ENCODE assay signal across 11 cellular contexts in the genomic region with DNA sequence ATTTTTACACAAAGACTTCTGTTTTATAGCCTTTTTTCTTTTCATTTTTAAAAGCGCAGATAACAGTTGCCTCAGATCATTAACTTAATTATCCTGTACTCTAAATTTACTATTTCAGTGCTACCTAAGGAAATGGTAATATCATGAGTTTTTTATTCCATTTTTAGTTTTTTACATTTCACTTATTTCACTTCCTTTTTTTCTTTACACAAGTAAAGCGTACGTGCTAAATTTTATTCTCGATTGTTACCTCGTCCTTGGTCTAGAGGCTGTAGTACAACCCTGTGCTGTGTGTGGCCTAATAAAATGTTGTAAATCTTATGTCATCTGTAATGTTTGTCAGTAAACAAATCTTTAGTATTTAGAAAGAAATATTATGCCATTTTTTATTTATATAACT. TPM values are rescaled to one million over a fixed set of nuclear protein-coding genes. Genes with fewer than 3 reads are reported as not detected.
DNase-seq lines count a peak whose midpoint lies in the region; ATAC-seq, FAIRE-seq and TF ChIP-seq lines count a peak whose summit lies in the region.
"Had no signal": no experiment of that assay in that cellular context is flagged by ENCODE, and none has a peak within 500 bp of the region (broad histone marks: within the 10 kb centered on the region; RNA-seq: fewer than 3 reads in every experiment).

No MANE protein-coding gene starts in this region.

- H3K4me2 ChIP-seq in endothelial cell of umbilical vein (ENCODE audit: insufficient read depth, low read length): peak overlapping the region; percentile 59

- H4K20me1 ChIP-seq in endothelial cell of umbilical vein (replicated peaks; ENCODE audit: control insufficient read depth, extremely low read depth, insufficient read depth, low read length): peaks cover 6% of the 10 kb centered on the region

- CTCF ChIA-PET in endothelial cell of umbilical vein (lab: Charles Lee): interaction anchor here (1.1 to 4.5 kb wide), 8 partner anchors 8 to 81 kb away, joined by 3 to 16 read pairs (median 4); no protein-coding TSS in a partner anchor

- TF ChIP-seq POLR2A in endothelial cell of umbilical vein (IDR thresholded peaks at IDR 0.05; ENCODE audit: low read depth, low read length): no peak
- TF ChIP-seq POLR2A in Peyer's patch (IDR thresholded peaks at IDR 0.05): no peak

- H3K9ac ChIP-seq in endothelial cell of umbilical vein (replicated peaks; ENCODE audit: extremely low read depth, insufficient read depth, low read length): peak overlapping the region; percentile 45

- peaks cover 38% of the 10 kb centered on the region for H3K4me1 Mint-ChIP-seq in osteocyte (ENCODE audit: unreplicated experiment)
- H3K4me1 Mint-ChIP-seq: CD8-positive, alpha-beta memory T cell had no signal

- H3K4me1 ChIP-seq in endothelial cell of umbilical vein (ENCODE audit: control insufficient read depth, extremely low read depth, insufficient read depth, low read length): peaks cover 97% of the 10 kb centered on the region
- H3K4me1 ChIP-seq in Peyer's patch: no peaks in the 10 kb centered on the region

- intact Hi-C loops in endothelial cell of umbilical vein (cut with micrococcal nuclease): loop anchor here (1.0 kb wide), 1 partner anchor 9 kb away; no protein-coding TSS in a partner anchor

- H3K27ac ChIP-seq in endothelial cell of umbilical vein (ENCODE audit: insufficient read depth, low read depth, low read length): peak overlapping the region; percentile 92
- H3K27ac ChIP-seq in Peyer's patch: no peak overlapping the region

- TF ChIP-seq CTCF in endothelial cell of umbilical vein (IDR thresholded peaks at IDR 0.05; ENCODE audit: extremely low read depth in 1 of 2, insufficient read depth in 1 of 2, low read depth in 1 of 2, low read length in 2 of 2) (no peak), Peyer's patch (IDR thresholded peaks at IDR 0.05) (no peak), osteocyte (IDR thresholded peaks at IDR 0.05) (no peak)

- FAIRE-seq in endothelial cell of umbilical vein (lab: Jason Lieb, UNC): no peak

- no peak for DNase-seq in endothelial cell of umbilical vein (ENCODE audit: low read depth, low spot score)
- no peak for DNase-seq in Peyer's patch
- no peak for DNase-seq in NCI-H1436 (lab: John Stamatoyannopoulos, UW)
- no peak for DNase-seq in osteocyte (ENCODE audit: extremely low spot score, unreplicated experiment)
- DNase-seq: activated CD4-positive, alpha-beta T cell treated with anti-CD3 and anti-CD28 coated beads, Interleukin-2, amount 50 U/mL, for 48 hours; CD8-positive, alpha-beta memory T cell had no signal

- H3K4me3 ChIP-seq in endothelial cell of umbilical vein (replicated peaks in 1 of 3; ENCODE audit: insufficient read depth in 1 of 3, low read depth in 1 of 3, low read length in 3 of 3) (no peak overlapping the region), Peyer's patch (no peak overlapping the region)

- dilution Hi-C loops in endothelial cell of umbilical vein (cut with MboI; ENCODE audit: extremely low pct_ligation_motif_present, low sequenced_read_pairs): no loop called here

- H3K4me3 Mint-ChIP-seq in osteocyte (ENCODE audit: unreplicated experiment): no peak overlapping the region
- H3K4me3 Mint-ChIP-seq: activated naive CD8-positive, alpha-beta T cell; CD8-positive, alpha-beta memory T cell had no signal

- H3K36me3 Mint-ChIP-seq in osteocyte (ENCODE audit: unreplicated experiment): peaks cover 2% of the 10 kb centered on the region
- H3K36me3 Mint-ChIP-seq: activated naive CD8-positive, alpha-beta T cell; CD8-positive, alpha-beta memory T cell had no signal

- H3K36me3 ChIP-seq in endothelial cell of umbilical vein (ENCODE audit: control insufficient read depth in 2 of 2, extremely low read depth in 1 of 2, insufficient read depth in 2 of 2, low read length in 2 of 2) (peaks cover 0 to 16% of the 10 kb centered on the region in 2 experiments), Peyer's patch (no peaks in the 10 kb centered on the region)

- ATAC-seq in GM18517 (IDR thresholded peaks at IDR 0.05; ENCODE audit: unreplicated experiment) (peak; percentile 60), GM21526 (IDR thresholded peaks at IDR 0.05; ENCODE audit: low FRiP score, unreplicated experiment) (peak; percentile 81), HG03175 (IDR thresholded peaks at IDR 0.05; ENCODE audit: unreplicated experiment) (peak; percentile 58), esophagus mucosa (no peak)

- no peak overlapping the region for H2AFZ ChIP-seq in endothelial cell of umbilical vein (ENCODE audit: low read depth, low read length)

- H3K9me1 ChIP-seq in endothelial cell of umbilical vein (replicated peaks; ENCODE audit: control insufficient read depth, extremely low read depth, insufficient read depth, low read length): peaks cover 4% of the 10 kb centered on the region

- POLR2A ChIA-PET in endothelial cell of umbilical vein (lab: Charles Lee): interaction anchor here (0.7 to 1.3 kb wide), 3 partner anchors 9 to 50 kb away, joined by 3 to 4 read pairs (median 3); partner anchors contain the start of gene CRIM1

- no peaks in the 10 kb centered on the region for H3K27me3 Mint-ChIP-seq in osteocyte (ENCODE audit: unreplicated experiment)
- H3K27me3 Mint-ChIP-seq: CD8-positive, alpha-beta memory T cell had no signal

- H3K9me3 ChIP-seq in endothelial cell of umbilical vein (replicated peaks; ENCODE audit: control insufficient read depth, insufficient read depth, low read length) (no peaks in the 10 kb centered on the region), Peyer's patch (no peaks in the 10 kb centered on the region)

- BruUV-seq in endothelial cell of umbilical vein (replicated peaks; lab: Mats Ljungman, UMichigan): no TSS peak

- H3K27me3 ChIP-seq in endothelial cell of umbilical vein (ENCODE audit: control insufficient read depth in 2 of 2, insufficient read depth in 2 of 2, low read length in 2 of 2): no peaks in the 10 kb centered on the region
- no peaks in the 10 kb centered on the region for H3K27me3 ChIP-seq in Peyer's patch

- H3K27ac Mint-ChIP-seq in osteocyte (ENCODE audit: unreplicated experiment): no peak overlapping the region
- H3K27ac Mint-ChIP-seq: activated naive CD8-positive, alpha-beta T cell; CD8-positive, alpha-beta memory T cell had no signal

- H3K9me3 Mint-ChIP-seq in osteocyte (ENCODE audit: unreplicated experiment): no peaks in the 10 kb centered on the region
- H3K9me3 Mint-ChIP-seq: CD8-positive, alpha-beta memory T cell had no signal

- peaks cover 100% of the 10 kb centered on the region for H3K79me2 ChIP-seq in endothelial cell of umbilical vein (ENCODE audit: control insufficient read depth, insufficient read depth, low read length)

TF ChIP-seq in endothelial cell of umbilical vein, 7 proteins besides CTCF, POLR2A, EP300 and RAD21:
- TF ChIP-seq MYC (IDR thresholded peaks at IDR 0.05; ENCODE audit: low read depth, low read length) (no peak), FOS (IDR thresholded peaks at IDR 0.05; ENCODE audit: borderline replicate concordance, insufficient read depth, low read length) (no peak), POLR2AphosphoS5 (IDR thresholded peaks at IDR 0.05; ENCODE audit: insufficient read depth, low read depth, low read length) (no peak), EZH2 (IDR thresholded peaks at IDR 0.05; ENCODE audit: borderline replicate concordance, low read depth, low read length, severe bottlenecking) (no peak), JUN (IDR thresholded peaks at IDR 0.05; ENCODE audit: borderline replicate concordance, insufficient read depth, insufficient read length, low read depth) (no peak), GATA2 (IDR thresholded peaks at IDR 0.05; ENCODE audit: insufficient read depth, insufficient read length, low read depth, low read length) (no peak)
- TF ChIP-seq, protein P1, sequence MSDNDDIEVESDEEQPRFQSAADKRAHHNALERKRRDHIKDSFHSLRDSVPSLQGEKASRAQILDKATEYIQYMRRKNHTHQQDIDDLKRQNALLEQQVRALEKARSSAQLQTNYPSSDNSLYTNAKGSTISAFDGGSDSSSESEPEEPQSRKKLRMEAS (IDR thresholded peaks at IDR 0.05; ENCODE audit: insufficient read depth, insufficient read length): no peak

RNA-seq across cellular contexts. Expression of gene CRIM1, which starts 49.2 kb away (rescaled TPM):
- total RNA-seq in endothelial cell of umbilical vein (649 and 675 TPM in 2 replicates), esophagus mucosa (15.2 TPM), Peyer's patch (100 to 1,000 TPM in 1 of 4 donors, 10 to 100 TPM in 3; 29.9 to 181 (median 63.6) TPM), osteocyte (167 and 194 TPM in 2 replicates)
- polyA plus RNA-seq in endothelial cell of umbilical vein: 422 and 462 TPM in 2 replicates
- polyA plus RNA-seq in endothelial cell of umbilical vein (2011; cell fraction: cytosol; rRNA removed): 397 and 400 TPM in 2 replicates
- 406 and 467 TPM in 2 replicates for polyA plus RNA-seq in endothelial cell of umbilical vein (2011; cell fraction: nucleus; rRNA removed)
- polyA plus RNA-seq in endothelial cell of umbilical vein (2012): 369 and 389 TPM in 2 replicates
- polyA minus RNA-seq in endothelial cell of umbilical vein: 1,644 and 1,810 TPM in 2 replicates
- polyA minus RNA-seq in endothelial cell of umbilical vein (2011; cell fraction: cytosol; rRNA and poly(A)+ RNA removed): 271 TPM
- polyA minus RNA-seq in endothelial cell of umbilical vein (2011; cell fraction: nucleus; rRNA and poly(A)+ RNA removed): 1,549 and 1,599 TPM in 2 replicates
